Comparison of ENCODE assay signal across 2 cellular contexts in the genomic region with DNA sequence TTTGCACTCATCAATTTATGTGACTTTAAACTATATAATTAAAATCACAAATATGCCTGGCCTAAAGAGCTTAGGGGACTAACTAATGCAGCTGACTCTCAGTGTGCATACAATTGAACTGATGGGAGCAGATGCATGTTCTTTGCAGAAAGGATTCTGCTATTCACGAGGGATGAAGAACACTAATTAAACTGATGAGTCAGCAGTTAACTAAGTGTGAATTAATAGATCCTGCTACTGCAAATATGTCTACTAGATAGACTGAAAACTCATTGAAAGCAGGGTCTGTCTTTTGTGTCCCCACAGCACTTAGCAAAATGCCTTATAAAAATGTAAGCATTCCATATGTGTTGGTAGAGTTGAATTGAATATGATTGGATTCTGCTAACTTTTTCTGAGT.
TF ChIP-seq lines count a peak whose summit lies in the region.

No MANE protein-coding gene starts in this region.

TF ChIP-seq in HepG2, 621 proteins besides CTCF, POLR2A, EP300 and RAD21:
- no peak for TF ChIP-seq ZNF354B (CRISPR knock-in tag; IDR thresholded peaks at IDR 0.05)
- TF ChIP-seq RAD51 (IDR thresholded peaks at IDR 0.05; ENCODE audit: borderline replicate concordance): no peak
- TF ChIP-seq MAFK (conservative IDR thresholded peaks at IDR 0.05 in 1 of 2, IDR thresholded peaks at IDR 0.05 in 1 of 2; ENCODE audit: low read length in 2 of 2): peak; percentile 93 to 98
- TF ChIP-seq MAFF (IDR thresholded peaks at IDR 0.05; ENCODE audit: low read depth, low read length): peak; percentile 98
TF ChIP-seq in HepG2: peak in this region for 2.

TF ChIP-seq in IMR-90, 13 proteins besides CTCF, POLR2A, EP300 and RAD21:
- no peak for TF ChIP-seq SMC3 (IDR thresholded peaks at IDR 0.05; ENCODE audit: low read depth, low read length)
- peak; percentile 100 for TF ChIP-seq MAFK (IDR thresholded peaks at IDR 0.05; ENCODE audit: low read depth, low read length)
